ENCODE assay signal across 7 cellular contexts in genomic region chr14:89617471-89618291, GRCh38.
DNase-seq lines count a peak whose midpoint lies in the region; TF ChIP-seq lines count a peak whose summit lies in the region.

No MANE protein-coding gene starts in this region.

- H3K23ac ChIP-seq in H9 (ENCODE audit: insufficient read length, low read depth, low read length): no peak overlapping the region

- no peak overlapping the region for H2AFZ ChIP-seq in H9 (ENCODE audit: low read length)

- no peak overlapping the region for H2BK20ac ChIP-seq in H9 (ENCODE audit: low read depth, low read length, poor library complexity, severe bottlenecking)

- no peak overlapping the region for H3T11ph ChIP-seq in H9 (ENCODE audit: low read length)

- H2BK12ac ChIP-seq in H9 (ENCODE audit: insufficient read length, low read depth, low read length): no peak overlapping the region

- H3K36me3 Mint-ChIP-seq in H9 (ENCODE audit: insufficient read depth in 1 of 3, low read depth in 3 of 3): peaks cover 0 to 3% (median 2%) of the 10 kb centered on the region in 3 experiments; a peak in 4 of 7 replicates
- peaks cover 9% of the 10 kb centered on the region for H3K36me3 Mint-ChIP-seq in activated naive CD8-positive, alpha-beta T cell treated with anti-CD3 and anti-CD28 coated beads for 36 hours

- H3K27me3 ChIP-seq in GM06990 (replicated peaks; ENCODE audit: control insufficient read depth, insufficient read depth, low read length) (no peaks in the 10 kb centered on the region), H9 (ENCODE audit: insufficient read depth, low read length) (no peaks in the 10 kb centered on the region), neutrophil (no peaks in the 10 kb centered on the region)

- TF ChIP-seq CTCF in GM06990 (IDR thresholded peaks at IDR 0.05; ENCODE audit: insufficient read depth, low read length, poor library complexity, severe bottlenecking) (no peak), H9 (conservative IDR thresholded peaks at IDR 0.05) (no peak), neutrophil (IDR thresholded peaks at IDR 0.05) (no peak)

- no peak overlapping the region for H4K8ac ChIP-seq in H9 (replicated peaks; ENCODE audit: insufficient read length, low read depth, low read length)

- H3K4me2 ChIP-seq in H9 (ENCODE audit: insufficient read depth, insufficient read length, low read length): peak overlapping the region; percentile 96

- H4K91ac ChIP-seq in H9 (ENCODE audit: insufficient read length, low read depth, low read length): no peak overlapping the region

- no peak overlapping the region for H3K4ac ChIP-seq in H9 (ENCODE audit: low read depth, low read length)

- no peaks in the 10 kb centered on the region; the same call in 1 of the 2 replicates for H3K27me3 Mint-ChIP-seq in H9 (ENCODE audit: low read depth)
- H3K27me3 Mint-ChIP-seq in activated naive CD8-positive, alpha-beta T cell treated with anti-CD3 and anti-CD28 coated beads for 36 hours: no peaks in the 10 kb centered on the region

- H2BK15ac ChIP-seq in H9 (ENCODE audit: low read depth, low read length): no peak overlapping the region

- H3K27ac ChIP-seq in H9 (ENCODE audit: insufficient read length, low read depth, low read length) (peak overlapping the region; percentile 73), neutrophil (peak overlapping the region; percentile 86)

- peaks cover 22% of the 10 kb centered on the region; the same call in 1 of the 2 replicates for H3K79me2 ChIP-seq in H9 (ENCODE audit: insufficient read depth, low read length)

- peak overlapping the region; percentile 41 for H4K5ac ChIP-seq in H9 (ENCODE audit: insufficient read length, low read depth, low read length)

- no peak overlapping the region for H3K56ac ChIP-seq in H9 (ENCODE audit: insufficient read length, low read depth, low read length)

- peak; percentile 54 for DNase-seq in GM06990 (ENCODE audit: extremely low read depth, insufficient read length)
- DNase-seq in H9: no peak
- DNase-seq in NCI-H526 (lab: John Stamatoyannopoulos, UW): peak; percentile 53
- DNase-seq in activated naive CD8-positive, alpha-beta T cell treated with anti-CD3 and anti-CD28 coated beads for 36 hours: peak; percentile 32
- DNase-seq in head of caudate nucleus: peak in 30 of 42 donors; percentile 4 to 67 (median 30)
- DNase-seq in MV-4-11 (lab: John Stamatoyannopoulos, UW): no peak

- H3K14ac ChIP-seq in H9 (ENCODE audit: insufficient read depth, low read length): no peak overlapping the region; the same call in 1 of the 2 replicates

- WGBS in H9 (ENCODE audit: extremely low coverage, insufficient read length, low lambda C conversion rate): no CpG with 5 or more reads among the region's 19 CpGs

- H3K36me3 ChIP-seq in GM06990 (ENCODE audit: control insufficient read depth, insufficient read depth, low read length) (no peaks in the 10 kb centered on the region), neutrophil (no peaks in the 10 kb centered on the region)

- peaks cover 3% of the 10 kb centered on the region for H3K79me1 ChIP-seq in H9 (ENCODE audit: insufficient read depth, low read depth, low read length, poor library complexity, severe bottlenecking)

- no peaks in the 10 kb centered on the region for H3K9me3 ChIP-seq in H9 (ENCODE audit: control insufficient read depth, low read depth, low read length)
- H3K9me3 ChIP-seq in neutrophil: no peaks in the 10 kb centered on the region

- H2BK5ac ChIP-seq in H9 (ENCODE audit: insufficient read length, low read length): peak overlapping the region; percentile 9

- H3K4me1 ChIP-seq in H9 (ENCODE audit: insufficient read depth, low read length): peaks cover 22% of the 10 kb centered on the region
- peaks cover 44 to 51% of the 10 kb centered on the region in 2 experiments for H3K4me1 ChIP-seq in neutrophil (ENCODE audit: control insufficient read depth in 1 of 2, insufficient read depth in 1 of 2, low read depth in 1 of 2, low read length in 1 of 2)

- H3K4me3 ChIP-seq in GM06990 (replicated peaks; ENCODE audit: low read depth, low read length) (peak overlapping the region; percentile 62), neutrophil (ENCODE audit: low read depth in 1 of 2, low read length in 1 of 2) (peak overlapping the region; percentile 65 to 78)

- no peak overlapping the region for H2BK120ac ChIP-seq in H9 (ENCODE audit: low read depth, low read length, poor library complexity, severe bottlenecking)

- peaks cover 9% of the 10 kb centered on the region for H3K23me2 ChIP-seq in H9 (ENCODE audit: insufficient read length, low read depth, low read length, poor library complexity, severe bottlenecking)

- no peaks in the 10 kb centered on the region for H3K9me3 Mint-ChIP-seq in H9
- H3K9me3 Mint-ChIP-seq in activated naive CD8-positive, alpha-beta T cell treated with anti-CD3 and anti-CD28 coated beads for 36 hours: no peaks in the 10 kb centered on the region

- no peak overlapping the region for H2AK5ac ChIP-seq in H9 (ENCODE audit: insufficient read length, low read length)

- H3K4me1 Mint-ChIP-seq in H9: peaks cover 81 to 82% of the 10 kb centered on the region in 2 experiments
- H3K4me1 Mint-ChIP-seq in activated naive CD8-positive, alpha-beta T cell treated with anti-CD3 and anti-CD28 coated beads for 36 hours: peaks cover 75% of the 10 kb centered on the region

- intact Hi-C loops in head of caudate nucleus (cut with DNase I): loop anchor here (5.0 kb wide), 1 partner anchor 125 kb away; no protein-coding TSS in a partner anchor

- peak overlapping the region; percentile 82 to 95 for H3K4me3 Mint-ChIP-seq in H9
- H3K4me3 Mint-ChIP-seq in activated naive CD8-positive, alpha-beta T cell treated with anti-CD3 and anti-CD28 coated beads for 36 hours: peak overlapping the region; percentile 85

- H3K18ac ChIP-seq in H9 (ENCODE audit: insufficient read length, low read depth, low read length): no peak overlapping the region

- peak overlapping the region; percentile 87 for H3K9ac ChIP-seq in H9 (ENCODE audit: extremely low read depth, insufficient read length, low read length)

- peak overlapping the region; percentile 89 to 98 (median 94) for H3K27ac Mint-ChIP-seq in H9
- peak overlapping the region; percentile 91 for H3K27ac Mint-ChIP-seq in activated naive CD8-positive, alpha-beta T cell treated with anti-CD3 and anti-CD28 coated beads for 36 hours

- H4K20me1 ChIP-seq in H9 (ENCODE audit: control insufficient read depth, insufficient read depth, insufficient read length): no peaks in the 10 kb centered on the region

Comparison
In these comparisons a context has a peak if more than half of its experiments do, and no peak if none do; other contexts are left out.
1. DNase-seq: peak in GM06990 (single experiment), NCI-H526 (2 of 2), activated naive CD8-positive, alpha-beta T cell treated with anti-CD3 and anti-CD28 coated beads for 36 hours (single experiment) and head of caudate nucleus (30 of 42); none in H9 (single experiment) and MV-4-11 (single experiment).